In the genomic region with DNA sequence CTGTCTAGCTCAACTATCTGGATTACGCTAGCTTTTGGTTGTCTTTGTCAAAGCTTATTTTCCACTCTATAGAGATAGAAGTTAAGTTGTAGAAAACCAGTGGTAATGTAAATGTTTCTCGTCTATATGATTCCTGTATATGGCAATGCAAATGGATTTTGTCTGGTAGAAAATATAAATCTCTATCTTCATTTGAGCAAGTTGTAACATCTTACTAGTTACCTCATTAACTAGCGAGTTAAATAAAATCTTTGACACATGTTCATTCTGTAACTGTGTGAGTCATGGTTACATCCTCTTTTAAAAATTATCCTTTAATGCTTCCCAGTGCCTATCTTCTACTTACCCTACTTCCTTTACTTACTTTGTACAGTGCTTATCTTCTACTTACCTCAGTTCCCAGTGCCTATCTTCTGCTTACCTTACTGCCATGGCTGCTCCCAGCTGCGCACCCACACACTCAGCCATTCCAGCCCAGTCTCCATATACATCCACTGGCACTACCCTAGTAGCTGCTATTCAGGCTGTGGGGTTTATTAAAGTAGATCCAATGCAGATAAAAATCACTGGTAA, we compare ENCODE assay signal across 1 cellular context.
A peak's percentile ranks its signal among the peaks of the same experiment; 100 is the strongest.
TF ChIP-seq lines count a peak whose summit lies in the region.

No MANE protein-coding gene starts in this region.

TF ChIP-seq in K562, 482 proteins besides CTCF, POLR2A, EP300 and RAD21 (continued from another document and continues in another):
- peak; percentile 90 for TF ChIP-seq NCOR1 (IDR thresholded peaks at IDR 0.05)
- 0 out of 4 replicates have a peak, but pooled peaks of 1 of the 2 experiments have one; percentile 27 for TF ChIP-seq ETV6 (IDR thresholded peaks at IDR 0.05; ENCODE audit: borderline replicate concordance in 1 of 2, low read depth in 2 of 2, low read length in 1 of 2)
- TF ChIP-seq ETV6 (CRISPR knock-in tag; IDR thresholded peaks at IDR 0.05; ENCODE audit: borderline replicate concordance), result no peak
- no peak for TF ChIP-seq MAFK (IDR thresholded peaks at IDR 0.05; ENCODE audit: low read length)
- TF ChIP-seq, protein P1, sequence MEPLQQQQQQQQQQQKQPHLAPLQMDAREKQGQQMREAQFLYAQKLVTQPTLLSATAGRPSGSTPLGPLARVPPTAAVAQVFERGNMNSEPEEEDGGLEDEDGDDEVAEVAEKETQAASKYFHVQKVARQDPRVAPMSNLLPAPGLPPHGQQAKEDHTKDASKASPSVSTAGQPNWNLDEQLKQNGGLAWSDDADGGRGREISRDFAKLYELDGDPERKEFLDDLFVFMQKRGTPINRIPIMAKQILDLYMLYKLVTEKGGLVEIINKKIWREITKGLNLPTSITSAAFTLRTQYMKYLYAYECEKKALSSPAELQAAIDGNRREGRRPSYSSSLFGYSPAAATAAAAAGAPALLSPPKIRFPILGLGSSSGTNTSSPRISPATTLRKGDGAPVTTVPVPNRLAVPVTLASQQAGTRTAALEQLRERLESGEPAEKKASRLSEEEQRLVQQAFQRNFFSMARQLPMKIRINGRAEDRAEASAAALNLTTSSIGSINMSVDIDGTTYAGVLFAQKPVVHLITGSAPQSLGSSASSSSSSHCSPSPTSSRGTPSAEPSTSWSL (CRISPR knock-in tag; IDR thresholded peaks at IDR 0.05; ENCODE audit: borderline replicate concordance), result no peak
- peak; percentile 97 for TF ChIP-seq CBFA2T3 (IDR thresholded peaks at IDR 0.05)
- no peak for TF ChIP-seq ZNF444 (CRISPR knock-in tag; IDR thresholded peaks at IDR 0.05)
- no peak for TF ChIP-seq RBM25 (IDR thresholded peaks at IDR 0.05; ENCODE audit: low read depth, low read length, severe bottlenecking)
- no peak for TF ChIP-seq ZKSCAN8 (CRISPR knock-in tag; IDR thresholded peaks at IDR 0.05)
- TF ChIP-seq CGGBP1 (CRISPR knock-in tag; IDR thresholded peaks at IDR 0.05), result no peak
- TF ChIP-seq ZFP1 (CRISPR knock-in tag; IDR thresholded peaks at IDR 0.05), result no peak
- TF ChIP-seq BRD9 (IDR thresholded peaks at IDR 0.05; ENCODE audit: low read depth, partially characterized antibody), result peak; percentile 87
- TF ChIP-seq HDAC2 (IDR thresholded peaks at IDR 0.05), result no peak; the same call in 1 of the 2 replicates
- peak; percentile 84 for TF ChIP-seq KLF16 (IDR thresholded peaks at IDR 0.05)
- no peak for TF ChIP-seq MXI1 (IDR thresholded peaks at IDR 0.05; ENCODE audit: low read depth, low read length)
- no peak for TF ChIP-seq CREB3L1 (IDR thresholded peaks at IDR 0.05; ENCODE audit: borderline replicate concordance, low read depth)
- no peak for TF ChIP-seq ZNF384 (IDR thresholded peaks at IDR 0.05; ENCODE audit: low read depth, low read length)
- TF ChIP-seq ZBTB2 (IDR thresholded peaks at IDR 0.05), result peak; percentile 54; the same call in 1 of the 2 replicates
- TF ChIP-seq ATF7 (IDR thresholded peaks at IDR 0.05), result no peak
- no peak for TF ChIP-seq ATF4 (CRISPR knock-in tag; IDR thresholded peaks at IDR 0.05)
- TF ChIP-seq PTRF (tag; IDR thresholded peaks at IDR 0.05), result no peak
- TF ChIP-seq ELK1 (CRISPR knock-in tag; IDR thresholded peaks at IDR 0.05), result no peak
- TF ChIP-seq, protein P2, sequence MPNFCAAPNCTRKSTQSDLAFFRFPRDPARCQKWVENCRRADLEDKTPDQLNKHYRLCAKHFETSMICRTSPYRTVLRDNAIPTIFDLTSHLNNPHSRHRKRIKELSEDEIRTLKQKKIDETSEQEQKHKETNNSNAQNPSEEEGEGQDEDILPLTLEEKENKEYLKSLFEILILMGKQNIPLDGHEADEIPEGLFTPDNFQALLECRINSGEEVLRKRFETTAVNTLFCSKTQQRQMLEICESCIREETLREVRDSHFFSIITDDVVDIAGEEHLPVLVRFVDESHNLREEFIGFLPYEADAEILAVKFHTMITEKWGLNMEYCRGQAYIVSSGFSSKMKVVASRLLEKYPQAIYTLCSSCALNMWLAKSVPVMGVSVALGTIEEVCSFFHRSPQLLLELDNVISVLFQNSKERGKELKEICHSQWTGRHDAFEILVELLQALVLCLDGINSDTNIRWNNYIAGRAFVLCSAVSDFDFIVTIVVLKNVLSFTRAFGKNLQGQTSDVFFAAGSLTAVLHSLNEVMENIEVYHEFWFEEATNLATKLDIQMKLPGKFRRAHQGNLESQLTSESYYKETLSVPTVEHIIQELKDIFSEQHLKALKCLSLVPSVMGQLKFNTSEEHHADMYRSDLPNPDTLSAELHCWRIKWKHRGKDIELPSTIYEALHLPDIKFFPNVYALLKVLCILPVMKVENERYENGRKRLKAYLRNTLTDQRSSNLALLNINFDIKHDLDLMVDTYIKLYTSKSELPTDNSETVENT (CRISPR knock-in tag; IDR thresholded peaks at IDR 0.05), result no peak
- no peak for TF ChIP-seq HMG20A (CRISPR knock-in tag; conservative IDR thresholded peaks at IDR 0.05)
- TF ChIP-seq FOXK1 (CRISPR knock-in tag; IDR thresholded peaks at IDR 0.05; ENCODE audit: borderline replicate concordance), result no peak
- no peak for TF ChIP-seq SNIP1 (IDR thresholded peaks at IDR 0.05; ENCODE audit: low read depth)
- TF ChIP-seq, protein P3, sequence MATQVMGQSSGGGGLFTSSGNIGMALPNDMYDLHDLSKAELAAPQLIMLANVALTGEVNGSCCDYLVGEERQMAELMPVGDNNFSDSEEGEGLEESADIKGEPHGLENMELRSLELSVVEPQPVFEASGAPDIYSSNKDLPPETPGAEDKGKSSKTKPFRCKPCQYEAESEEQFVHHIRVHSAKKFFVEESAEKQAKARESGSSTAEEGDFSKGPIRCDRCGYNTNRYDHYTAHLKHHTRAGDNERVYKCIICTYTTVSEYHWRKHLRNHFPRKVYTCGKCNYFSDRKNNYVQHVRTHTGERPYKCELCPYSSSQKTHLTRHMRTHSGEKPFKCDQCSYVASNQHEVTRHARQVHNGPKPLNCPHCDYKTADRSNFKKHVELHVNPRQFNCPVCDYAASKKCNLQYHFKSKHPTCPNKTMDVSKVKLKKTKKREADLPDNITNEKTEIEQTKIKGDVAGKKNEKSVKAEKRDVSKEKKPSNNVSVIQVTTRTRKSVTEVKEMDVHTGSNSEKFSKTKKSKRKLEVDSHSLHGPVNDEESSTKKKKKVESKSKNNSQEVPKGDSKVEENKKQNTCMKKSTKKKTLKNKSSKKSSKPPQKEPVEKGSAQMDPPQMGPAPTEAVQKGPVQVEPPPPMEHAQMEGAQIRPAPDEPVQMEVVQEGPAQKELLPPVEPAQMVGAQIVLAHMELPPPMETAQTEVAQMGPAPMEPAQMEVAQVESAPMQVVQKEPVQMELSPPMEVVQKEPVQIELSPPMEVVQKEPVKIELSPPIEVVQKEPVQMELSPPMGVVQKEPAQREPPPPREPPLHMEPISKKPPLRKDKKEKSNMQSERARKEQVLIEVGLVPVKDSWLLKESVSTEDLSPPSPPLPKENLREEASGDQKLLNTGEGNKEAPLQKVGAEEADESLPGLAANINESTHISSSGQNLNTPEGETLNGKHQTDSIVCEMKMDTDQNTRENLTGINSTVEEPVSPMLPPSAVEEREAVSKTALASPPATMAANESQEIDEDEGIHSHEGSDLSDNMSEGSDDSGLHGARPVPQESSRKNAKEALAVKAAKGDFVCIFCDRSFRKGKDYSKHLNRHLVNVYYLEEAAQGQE (CRISPR knock-in tag; IDR thresholded peaks at IDR 0.05; ENCODE audit: low read depth), result no peak
- TF ChIP-seq RNF2 (IDR thresholded peaks at IDR 0.05), result peak; percentile 42; the same call in 1 of the 2 replicates
- TF ChIP-seq PYGO2 (tag; IDR thresholded peaks at IDR 0.05), result no peak
- no peak for TF ChIP-seq GABPB1 (CRISPR knock-in tag; IDR thresholded peaks at IDR 0.05)
- no peak for TF ChIP-seq BACH1 (tag; IDR thresholded peaks at IDR 0.05)
- TF ChIP-seq HNRNPL (IDR thresholded peaks at IDR 0.05; ENCODE audit: low read depth, low read length), result no peak
- TF ChIP-seq, protein P4, sequence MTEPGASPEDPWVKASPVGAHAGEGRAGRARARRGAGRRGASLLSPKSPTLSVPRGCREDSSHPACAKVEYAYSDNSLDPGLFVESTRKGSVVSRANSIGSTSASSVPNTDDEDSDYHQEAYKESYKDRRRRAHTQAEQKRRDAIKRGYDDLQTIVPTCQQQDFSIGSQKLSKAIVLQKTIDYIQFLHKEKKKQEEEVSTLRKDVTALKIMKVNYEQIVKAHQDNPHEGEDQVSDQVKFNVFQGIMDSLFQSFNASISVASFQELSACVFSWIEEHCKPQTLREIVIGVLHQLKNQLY (CRISPR knock-in tag; conservative IDR thresholded peaks at IDR 0.05), result no peak
- TF ChIP-seq POLR2B (IDR thresholded peaks at IDR 0.05; ENCODE audit: low read depth, partially characterized antibody), result no peak
- peak in 1 of 2 experiments; percentile 44 for TF ChIP-seq NCOA2 (IDR thresholded peaks at IDR 0.05; ENCODE audit: partially characterized antibody in 2 of 2)
- peak in 1 of 2 experiments; percentile 77; a peak in 1 of 4 replicates for TF ChIP-seq MCM7 (IDR thresholded peaks at IDR 0.05)
- TF ChIP-seq XRCC5 (IDR thresholded peaks at IDR 0.05; ENCODE audit: low read depth, low read length), result no peak
- TF ChIP-seq GTF2A2 (tag; IDR thresholded peaks at IDR 0.05), result no peak
- no peak for TF ChIP-seq PATZ1 (CRISPR knock-in tag; IDR thresholded peaks at IDR 0.05; ENCODE audit: borderline replicate concordance)
- no peak for TF ChIP-seq ZKSCAN3 (CRISPR knock-in tag; IDR thresholded peaks at IDR 0.05)
- no peak for TF ChIP-seq ZBTB17 (CRISPR knock-in tag; IDR thresholded peaks at IDR 0.05)
- no peak for TF ChIP-seq SRSF3 (IDR thresholded peaks at IDR 0.05; ENCODE audit: insufficient read depth, low read length)
- TF ChIP-seq CTBP1 (IDR thresholded peaks at IDR 0.05; ENCODE audit: borderline replicate concordance), result peak; percentile 61
- no peak for TF ChIP-seq ZNF766 (CRISPR knock-in tag; conservative IDR thresholded peaks at IDR 0.05)
- TF ChIP-seq ZNF583 (CRISPR knock-in tag; IDR thresholded peaks at IDR 0.05), result no peak
- peak; percentile 89; the same call in 1 of the 2 replicates for TF ChIP-seq CC2D1A (IDR thresholded peaks at IDR 0.05)
- TF ChIP-seq ERF (CRISPR knock-in tag; IDR thresholded peaks at IDR 0.05), result no peak
- TF ChIP-seq, protein P5, sequence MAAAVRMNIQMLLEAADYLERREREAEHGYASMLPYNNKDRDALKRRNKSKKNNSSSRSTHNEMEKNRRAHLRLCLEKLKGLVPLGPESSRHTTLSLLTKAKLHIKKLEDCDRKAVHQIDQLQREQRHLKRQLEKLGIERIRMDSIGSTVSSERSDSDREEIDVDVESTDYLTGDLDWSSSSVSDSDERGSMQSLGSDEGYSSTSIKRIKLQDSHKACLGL (CRISPR knock-in tag; IDR thresholded peaks at IDR 0.05; ENCODE audit: borderline replicate concordance, poor library complexity, severe bottlenecking), result no peak
- TF ChIP-seq E2F5 (CRISPR knock-in tag; IDR thresholded peaks at IDR 0.05), result no peak
